ENCODE assay signal across 14 cellular contexts in the genomic region with DNA sequence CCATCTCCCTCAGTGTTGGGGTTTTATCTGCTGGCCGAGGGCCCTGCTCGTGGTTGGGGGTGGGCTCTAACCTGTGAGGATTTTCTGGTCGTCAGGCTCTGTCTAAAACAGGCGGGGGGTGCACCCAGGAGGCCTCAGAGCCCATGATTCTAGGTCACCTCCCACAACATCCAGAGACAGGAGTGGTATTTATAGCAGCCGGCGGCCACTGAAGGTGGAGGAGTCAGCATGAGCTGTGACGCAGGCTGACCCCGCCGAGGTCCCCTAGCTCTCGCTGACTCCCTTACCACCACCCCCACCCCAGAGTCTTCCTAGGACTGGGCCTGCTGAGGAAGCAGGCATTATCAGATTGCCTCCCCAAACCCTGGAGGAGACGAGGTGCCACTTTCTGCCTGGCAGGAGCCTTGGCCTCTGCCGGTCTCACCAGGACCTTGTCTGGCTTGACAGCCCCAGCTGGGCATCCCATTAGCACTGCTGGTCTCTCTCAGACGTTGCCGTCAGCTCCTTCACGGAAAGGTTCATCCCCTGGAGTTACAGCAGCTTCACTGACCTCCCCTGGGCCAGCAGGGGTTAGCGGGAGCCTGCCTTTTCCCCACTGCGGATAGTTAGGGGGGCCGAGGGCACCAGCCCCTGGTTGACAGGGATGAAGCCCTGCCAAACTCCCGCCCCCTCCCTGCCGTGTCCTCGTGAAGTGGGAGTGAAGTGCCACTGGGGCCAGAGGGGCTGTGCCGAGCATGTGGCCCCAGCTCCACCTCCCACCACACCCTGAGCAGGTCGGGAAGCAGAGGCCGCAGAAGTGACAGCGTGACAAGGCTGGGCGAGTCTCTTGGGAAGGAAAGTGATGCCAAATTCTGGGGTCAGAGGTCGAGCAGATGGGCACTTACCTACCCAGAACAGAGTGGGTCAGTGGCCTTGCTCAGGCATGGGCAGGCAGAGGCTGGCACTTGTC. TPM values are rescaled to one million over a fixed set of nuclear protein-coding genes. Genes with fewer than 3 reads are reported as not detected.
DNase-seq lines count a peak whose midpoint lies in the region; ATAC-seq, FAIRE-seq and TF ChIP-seq lines count a peak whose summit lies in the region.
"Had no signal": no experiment of that assay in that cellular context is flagged by ENCODE, and none has a peak within 500 bp of the region (broad histone marks: within the 10 kb centered on the region; RNA-seq: fewer than 3 reads in every experiment).

No MANE protein-coding gene starts in this region.

- no peak overlapping the region for H3K4me2 ChIP-seq in K562 (ENCODE audit: insufficient read depth, low read length)

- peak overlapping the region in 1 of 2 experiments; percentile 50; a peak in 1 of 4 replicates for H3K9ac ChIP-seq in K562 (ENCODE audit: insufficient read depth in 1 of 2, low read depth in 2 of 2, low read length in 2 of 2)

- no peak for TF ChIP-seq POLR2A in K562 (conservative IDR thresholded peaks at IDR 0.05)

- no peak overlapping the region for H2AFZ ChIP-seq in K562 (ENCODE audit: low read depth, low read length)

- H3K36me3 ChIP-seq in K562 (ENCODE audit: control insufficient read depth, insufficient read depth, low read length), result no peaks in the 10 kb centered on the region

- DNase-seq in K562 (ENCODE audit: extremely low read depth in 1 of 4, low spot score in 3 of 4) (peak; percentile 33 to 59 (median 42)), fibroblast of villous mesenchyme (ENCODE audit: low read depth) (peak; percentile 46), left colon (no peak), NCI-H345 treated with DMSO at 0.1 percent for 48 hours (lab: John Stamatoyannopoulos, UW; ENCODE audit: unreplicated experiment) (no peak), HPDE6-E6E7 (ENCODE audit: extremely low spot score) (no peak)
- DNase-seq in stimulated activated effector memory CD8-positive, alpha-beta T cell treated with anti-CD3 and anti-CD28 coated beads, Interleukin-12 subunit alpha, Interleukin-12 subunit beta, amount 100 ng/mL, for 72 hours (ENCODE audit: low spot score in 2 of 2), result no peak
- DNase-seq: CD8-positive, alpha-beta memory T cell; GF-D8; IMR-90; NCI-H1436 treated with DMSO at 0.1 percent for 48 hours; NCI-H226 had no signal

- H3K9me3 Mint-ChIP-seq in stimulated activated effector memory CD8-positive, alpha-beta T cell treated with anti-CD3 and anti-CD28 coated beads, Interleukin-12 subunit alpha, Interleukin-12 subunit beta, amount 100 ng/mL, for 72 hours, result no peaks in the 10 kb centered on the region
- H3K9me3 Mint-ChIP-seq: CD8-positive, alpha-beta memory T cell had no signal

- H3K4me1 ChIP-seq in K562 (replicated peaks in 1 of 2; ENCODE audit: control insufficient read depth in 2 of 2, insufficient read depth in 2 of 2, low read length in 2 of 2), result peaks cover 0 to 11% of the 10 kb centered on the region in 2 experiments; a peak in 3 of 5 replicates

- TF ChIP-seq EP300 in K562 (IDR thresholded peaks at IDR 0.05; ENCODE audit: low read length), result no peak

- no peak for TF ChIP-seq RAD21 in K562 (CRISPR knock-in tag; conservative IDR thresholded peaks at IDR 0.05 in 1 of 2, IDR thresholded peaks at IDR 0.05 in 1 of 2)

- H3K4me1 Mint-ChIP-seq in stimulated activated effector memory CD8-positive, alpha-beta T cell treated with anti-CD3 and anti-CD28 coated beads, Interleukin-12 subunit alpha, Interleukin-12 subunit beta, amount 100 ng/mL, for 72 hours, result peaks cover 12% of the 10 kb centered on the region

- H3K27ac Mint-ChIP-seq in stimulated activated effector memory CD8-positive, alpha-beta T cell treated with anti-CD3 and anti-CD28 coated beads, Interleukin-12 subunit alpha, Interleukin-12 subunit beta, amount 100 ng/mL, for 72 hours, result peak overlapping the region; percentile 41

- H4K20me1 ChIP-seq in K562 (replicated peaks; ENCODE audit: control insufficient read depth, insufficient read depth, low read length), result peaks cover 27% of the 10 kb centered on the region

- FAIRE-seq in K562 (lab: Jason Lieb, UNC), result peak; percentile 67
- FAIRE-seq: H1 had no signal

- intact Hi-C loops in K562 (cut with micrococcal nuclease), result no loop called here
- intact Hi-C loops in left colon (cut with DNase I, micrococcal nuclease), result no loop called here

- H3K27ac ChIP-seq in K562 (ENCODE audit: extremely low read depth, low read depth, low read length), result no peak overlapping the region

- TF ChIP-seq CTCF in K562 (IDR thresholded peaks at IDR 0.05 in 2 of 3, conservative IDR thresholded peaks at IDR 0.05 in 1 of 3; ENCODE audit: insufficient read depth in 2 of 3, low read depth in 1 of 3, low read length in 3 of 3), result no peak
- no peak for TF ChIP-seq CTCF in fibroblast of villous mesenchyme (IDR thresholded peaks at IDR 0.05; ENCODE audit: insufficient read depth, low read depth, low read length)

- H3K9me1 ChIP-seq in K562 (ENCODE audit: control insufficient read depth, insufficient read depth, low read length), result no peaks in the 10 kb centered on the region

- 17% methylated on average over 22 of the region's 27 CpGs for WGBS in K562 (ENCODE audit: insufficient coverage, low coverage, missing lambda C conversion rate)

- H3K27me3 ChIP-seq in K562 (ENCODE audit: control insufficient read depth in 2 of 2, insufficient read depth in 2 of 2, low read length in 2 of 2), result peaks cover 25 to 83% of the 10 kb centered on the region in 2 experiments; a peak in 4 of 5 replicates

- in situ Hi-C loops in K562 (cut with MboI), result no loop called here

- H3K79me2 ChIP-seq in K562 (ENCODE audit: control insufficient read depth, insufficient read depth, low read length), result no peaks in the 10 kb centered on the region

- CTCF ChIA-PET in K562 (lab: Yijun Ruan, JAX; ENCODE audit: low intra/inter-chr PET ratio), result no interaction called here

- H3K4me3 Mint-ChIP-seq in stimulated activated effector memory CD8-positive, alpha-beta T cell treated with anti-CD3 and anti-CD28 coated beads, Interleukin-12 subunit alpha, Interleukin-12 subunit beta, amount 100 ng/mL, for 72 hours, result no peak overlapping the region
- H3K4me3 Mint-ChIP-seq: CD8-positive, alpha-beta memory T cell had no signal

- no peaks in the 10 kb centered on the region for H3K9me3 ChIP-seq in K562 (replicated peaks; ENCODE audit: control insufficient read depth, insufficient read depth, low read depth, low read length)

- no TSS peak for BruUV-seq in K562 (replicated peaks; lab: Mats Ljungman, UMichigan)

- POLR2A ChIA-PET in K562 (lab: Yijun Ruan, JAX), result interaction anchor here (0.6 to 1.1 kb wide), 2 partner anchors 8 to 78 kb away, joined by 4 read pairs; no protein-coding TSS in a partner anchor

- no peaks in the 10 kb centered on the region for H3K36me3 Mint-ChIP-seq in stimulated activated effector memory CD8-positive, alpha-beta T cell treated with anti-CD3 and anti-CD28 coated beads, Interleukin-12 subunit alpha, Interleukin-12 subunit beta, amount 100 ng/mL, for 72 hours
- H3K36me3 Mint-ChIP-seq: CD8-positive, alpha-beta memory T cell had no signal

- no peak overlapping the region for H3K4me3 ChIP-seq in K562
- no peak overlapping the region for H3K4me3 ChIP-seq in fibroblast of villous mesenchyme (ENCODE audit: low read depth, low read length)

- ATAC-seq in K562 (peak; percentile 21; the same call in 2 of the 3 replicates), left colon (peak; percentile 54), GM18873 (IDR thresholded peaks at IDR 0.05; ENCODE audit: low FRiP score, unreplicated experiment) (no peak), GM19452 (IDR thresholded peaks at IDR 0.05; ENCODE audit: unreplicated experiment) (no peak)
- ATAC-seq in stimulated activated effector memory CD8-positive, alpha-beta T cell treated with anti-CD3 and anti-CD28 coated beads, Interleukin-12 subunit alpha, Interleukin-12 subunit beta, amount 100 ng/mL, for 72 hours, result no peak

RNA-seq across cellular contexts. Expression of gene DAGLA, which starts 26.5 kb away (rescaled TPM):
- total RNA-seq in K562 (2011; cell fraction: chromatin; rRNA removed; ENCODE audit: low replicate concordance), result 0.16 and 1.5 TPM in 2 replicates
- total RNA-seq in K562 (2011; cell fraction: nucleolus; rRNA removed), result 0.66 and 0.67 TPM in 2 replicates
- total RNA-seq in K562 (2011; cell fraction: nucleoplasm; rRNA removed), result 0.22 and 0.84 TPM in 2 replicates
- total RNA-seq in K562 (2014; rRNA removed) (0.08 TPM in 1 of 2 replicates, not detected in the other), K562 (2014; rRNA removed; fragmentation: Illumina TruSeq; extraction: Trizol) (not detected in 2 replicates), K562 (2015; rRNA removed; fragmentation: Illumina TruSeq; extraction: Trizol) (0.04 TPM in 2 replicates), K562 (2021) (0.13 and 0.16 TPM in 2 replicates), fibroblast of villous mesenchyme (2.2 and 2.6 TPM in 2 replicates), left colon (10 to 100 TPM; 10.7 to 12.2 TPM)
- polyA plus RNA-seq in K562 (2011; rRNA removed) (0.07 TPM in 2 replicates), K562 (2014; fragmentation: Illumina TruSeq; extraction: Trizol) (0.04 and 0.11 TPM in 2 replicates), K562 (2014; fragmentation: Nextera tagmentation; extraction: Ambion mirVana) (not detected), K562 (2014; rRNA removed) (0.03 and 0.07 TPM in 2 replicates)
- 0.09 and 0.22 TPM in 2 replicates for polyA plus RNA-seq in K562 (2011; cell fraction: cytosol; rRNA removed)
- polyA plus RNA-seq in K562 (2011; cell fraction: nucleus; rRNA removed), result 0.18 and 0.51 TPM in 2 replicates
- polyA plus RNA-seq in K562 (2012), result 0.09 and 0.14 TPM in 2 replicates
- polyA minus RNA-seq in K562 (2011; rRNA and poly(A)+ RNA removed), result 0.06 and 0.21 TPM in 2 replicates
- 0.18 and 0.29 TPM in 2 replicates for polyA minus RNA-seq in K562 (2011; cell fraction: cytosol; rRNA and poly(A)+ RNA removed)
- polyA minus RNA-seq in K562 (2011; cell fraction: nucleus; rRNA and poly(A)+ RNA removed), result 0.22 and 0.67 TPM in 2 replicates
- polyA plus RNA-seq: CD8-positive, alpha-beta memory T cell had no signal

RNA-seq across cellular contexts. Expression of gene MYRF, which starts 45.7 kb away (rescaled TPM):
- 95.5 and 239 TPM in 2 replicates for total RNA-seq in K562 (2011; cell fraction: chromatin; rRNA removed; ENCODE audit: low replicate concordance)
- 109 and 132 TPM in 2 replicates for total RNA-seq in K562 (2011; cell fraction: nucleolus; rRNA removed)
- total RNA-seq in K562 (2011; cell fraction: nucleoplasm; rRNA removed), result 92.2 and 107 TPM in 2 replicates
- 7.1 and 11.0 TPM in 2 replicates for total RNA-seq in K562 (2014; rRNA removed)
- total RNA-seq in K562 (2014; rRNA removed; fragmentation: Illumina TruSeq; extraction: Trizol), result 2.6 and 3.3 TPM in 2 replicates
- 4.0 and 4.1 TPM in 2 replicates for total RNA-seq in K562 (2015; rRNA removed; fragmentation: Illumina TruSeq; extraction: Trizol)
- 21.4 and 25.8 TPM in 2 replicates for total RNA-seq in K562 (2021)
- polyA plus RNA-seq in K562 (2011; rRNA removed), result 10.4 and 16.6 TPM in 2 replicates
- 13.6 and 26.3 TPM in 2 replicates for polyA plus RNA-seq in K562 (2011; cell fraction: cytosol; rRNA removed)
- polyA plus RNA-seq in K562 (2011; cell fraction: nucleus; rRNA removed), result 104 and 152 TPM in 2 replicates
- polyA plus RNA-seq in K562 (2012), result 14.8 and 25.8 TPM in 2 replicates
- polyA plus RNA-seq in K562 (2014; fragmentation: Illumina TruSeq; extraction: Trizol), result 14.7 and 17.8 TPM in 2 replicates
- 1 to 10 TPM; 2.3 TPM for polyA plus RNA-seq in K562 (2014; fragmentation: Nextera tagmentation; extraction: Ambion mirVana)
- polyA plus RNA-seq in K562 (2014; rRNA removed), result 15.6 and 17.4 TPM in 2 replicates
- polyA minus RNA-seq in K562 (2011; rRNA and poly(A)+ RNA removed), result 6.8 and 8.5 TPM in 2 replicates
- polyA minus RNA-seq in K562 (2011; cell fraction: cytosol; rRNA and poly(A)+ RNA removed), result 22.7 and 23.9 TPM in 2 replicates
- polyA minus RNA-seq in K562 (2011; cell fraction: nucleus; rRNA and poly(A)+ RNA removed), result 32.4 and 34.1 TPM in 2 replicates
- 2.6 and 9.7 TPM in 2 replicates for total RNA-seq in fibroblast of villous mesenchyme
- total RNA-seq in left colon, result 10 to 100 TPM in 1 of 2 donors, 1 to 10 TPM in 1; 4.6 to 15.6 TPM

Comparison
In these comparisons a context has a peak if more than half of its experiments do, and no peak if none do; other contexts are left out.
1. ATAC-seq: peak in K562 (single experiment) and left colon (single experiment); none in stimulated activated effector memory CD8-positive, alpha-beta T cell treated with anti-CD3 and anti-CD28 coated beads, Interleukin-12 subunit alpha, Interleukin-12 subunit beta, amount 100 ng/mL, for 72 hours (single experiment), GM18873 (single experiment) and GM19452 (single experiment).
2. DNase-seq: peak in K562 (4 of 4) and fibroblast of villous mesenchyme (single experiment); none in left colon (0 of 2), stimulated activated effector memory CD8-positive, alpha-beta T cell treated with anti-CD3 and anti-CD28 coated beads, Interleukin-12 subunit alpha, Interleukin-12 subunit beta, amount 100 ng/mL, for 72 hours (0 of 2), NCI-H345 treated with DMSO at 0.1 percent for 48 hours (single experiment) and HPDE6-E6E7 (single experiment).